ENCODE assay signal across 8 cellular contexts in the genomic region with DNA sequence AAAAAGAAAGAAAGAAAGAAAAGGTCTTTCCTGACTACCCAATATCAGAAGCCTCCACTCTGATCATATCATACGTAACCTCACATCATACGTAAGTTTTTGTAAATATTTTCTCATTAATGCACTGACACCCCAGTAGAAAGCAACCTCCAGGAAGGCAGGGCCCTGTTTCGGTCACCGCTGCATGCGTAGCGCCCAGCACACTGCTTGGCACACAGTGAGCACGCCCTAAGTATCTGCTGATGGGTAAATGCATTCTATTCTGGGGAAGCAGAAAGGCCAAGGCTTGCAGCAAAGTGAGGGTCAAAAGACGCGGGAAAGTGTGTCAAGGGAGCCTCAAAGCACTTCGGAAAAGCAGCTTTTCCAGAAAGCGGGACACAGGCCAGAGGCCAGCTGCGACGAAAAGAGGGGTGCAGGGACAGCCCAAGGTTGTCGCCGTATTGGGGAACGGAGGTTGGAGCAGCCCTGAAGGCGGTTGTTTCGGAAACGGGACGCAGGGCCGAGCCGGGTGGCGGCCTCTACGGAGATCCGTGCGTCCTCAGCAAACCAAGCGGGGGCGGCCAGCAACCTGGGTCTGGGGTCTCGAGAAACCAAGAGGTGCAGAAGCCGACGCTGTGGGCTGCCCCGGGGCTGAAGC. TPM values are rescaled to one million over a fixed set of nuclear protein-coding genes. Genes with fewer than 3 reads are reported as not detected.
A peak's percentile ranks its signal among the peaks of the same experiment; 100 is the strongest.
DNase-seq lines count a peak whose midpoint lies in the region; ATAC-seq, FAIRE-seq and TF ChIP-seq lines count a peak whose summit lies in the region.

No MANE protein-coding gene starts in this region.

- H3K27me3 ChIP-seq in right atrium auricular region (no peaks in the 10 kb centered on the region), smooth muscle cell (ENCODE audit: low read depth) (no peaks in the 10 kb centered on the region)

- ATAC-seq in A549: peak; percentile 14 to 16; a peak in 5 of 6 replicates
- peak; percentile 5 for ATAC-seq in GM21576 (IDR thresholded peaks at IDR 0.05; ENCODE audit: unreplicated experiment)

- no peak for TF ChIP-seq POLR2A in A549 (IDR thresholded peaks at IDR 0.05; ENCODE audit: low read length)

- DNase-seq in A549 (ENCODE audit: low read depth in 1 of 2, low spot score in 1 of 2) (no peak), right atrium auricular region (ENCODE audit: low spot score) (no peak), smooth muscle cell (lab: John Stamatoyannopoulos, UW; ENCODE audit: unreplicated experiment) (no peak), NAMALWA (ENCODE audit: low spot score) (no peak), urothelium cell line (ENCODE audit: low spot score) (no peak), NCI-H2029 (lab: John Stamatoyannopoulos, UW) (no peak)

- POLR2A ChIA-PET in A549 (lab: Yijun Ruan, JAX): no interaction called here

- peak overlapping the region; percentile 94 for H3K9ac ChIP-seq in smooth muscle cell (ENCODE audit: low read depth)

- WGBS in A549 (ENCODE audit: missing lambda C conversion rate): 8% methylated on average over 28 of the region's 32 CpGs
- WGBS in smooth muscle cell (ENCODE audit: low lambda C conversion rate): 11% methylated on average over 32 of the region's 32 CpGs

- H3K79me2 ChIP-seq in smooth muscle cell (ENCODE audit: low read depth): peaks cover 74% of the 10 kb centered on the region

- no peaks in the 10 kb centered on the region for H3K9me3 ChIP-seq in A549
- no peaks in the 10 kb centered on the region for H3K9me3 ChIP-seq in right atrium auricular region
- H3K9me3 ChIP-seq in smooth muscle cell (replicated peaks; ENCODE audit: low read depth): no peaks in the 10 kb centered on the region

- H3K27ac ChIP-seq in A549 (peak overlapping the region; percentile 81 to 100), VCaP (peak overlapping the region; percentile 90), right atrium auricular region (peak overlapping the region; percentile 84 to 90), smooth muscle cell (ENCODE audit: low read depth) (peak overlapping the region; percentile 91)

- H3K4me2 ChIP-seq in A549 (peak overlapping the region; percentile 79), smooth muscle cell (peak overlapping the region; percentile 91)

- CTCF ChIA-PET in A549 (lab: Yijun Ruan, JAX): no interaction called here

- H3F3A ChIP-seq in smooth muscle cell (ENCODE audit: low read depth): no peaks in the 10 kb centered on the region

- peak overlapping the region; percentile 90 for H3K4me3 ChIP-seq in A549
- H3K4me3 ChIP-seq in right atrium auricular region: peak overlapping the region; percentile 88 to 97
- H3K4me3 ChIP-seq in smooth muscle cell: peak overlapping the region; percentile 94

- H2AFZ ChIP-seq in smooth muscle cell (ENCODE audit: low read depth): peak overlapping the region; percentile 84

- peaks cover 13% of the 10 kb centered on the region for H3K4me1 ChIP-seq in A549
- peaks cover 0 to 44% of the 10 kb centered on the region in 2 donors for H3K4me1 ChIP-seq in right atrium auricular region
- peaks cover 10% of the 10 kb centered on the region for H3K4me1 ChIP-seq in smooth muscle cell (ENCODE audit: low read depth)

- no peak for TF ChIP-seq RAD21 in A549 (conservative IDR thresholded peaks at IDR 0.05 in 1 of 2, IDR thresholded peaks at IDR 0.05 in 1 of 2)

- FAIRE-seq in A549 (lab: Jason Lieb, UNC): no peak
- no peak for FAIRE-seq in urothelium cell line (lab: Jason Lieb, UNC)

- TF ChIP-seq EP300 in A549 (IDR thresholded peaks at IDR 0.05): no peak

- H4K20me1 ChIP-seq in smooth muscle cell (ENCODE audit: low read depth): no peaks in the 10 kb centered on the region

- H3K36me3 ChIP-seq in right atrium auricular region: peaks cover 23% of the 10 kb centered on the region
- H3K36me3 ChIP-seq in smooth muscle cell (ENCODE audit: low read depth): no peaks in the 10 kb centered on the region

- TF ChIP-seq CTCF in A549 (IDR thresholded peaks at IDR 0.05) (no peak), VCaP (conservative IDR thresholded peaks at IDR 0.05) (no peak), right atrium auricular region (IDR thresholded peaks at IDR 0.05) (no peak), smooth muscle cell (IDR thresholded peaks at IDR 0.05; ENCODE audit: borderline replicate concordance, insufficient read depth, poor library complexity, severe bottlenecking) (no peak)

TF ChIP-seq in A549, 52 proteins besides CTCF, POLR2A, EP300 and RAD21:
- TF ChIP-seq BCL3 (IDR thresholded peaks at IDR 0.05) (no peak), POLR2AphosphoS2 (conservative IDR thresholded peaks at IDR 0.05; ENCODE audit: low read length) (no peak), SREBF2 (IDR thresholded peaks at IDR 0.05) (no peak), PHF8 (IDR thresholded peaks at IDR 0.05; ENCODE audit: borderline replicate concordance, low read depth) (peak; percentile 19; the same call in 1 of the 2 replicates)

RNA-seq across cellular contexts. Expression of gene SUGP1, which starts 0.5 kb away (rescaled TPM):
- 17.6 and 21.9 TPM in 2 replicates for polyA plus RNA-seq in A549 (2011; rRNA removed)
- 24.0 and 24.9 TPM in 2 replicates for polyA plus RNA-seq in A549 (2012; cell fraction: cytosol; rRNA removed)
- 45.5 TPM in 2 replicates for polyA plus RNA-seq in A549 (2012; cell fraction: nucleus; rRNA removed)
- polyA plus RNA-seq in A549 (2017; fragmentation: RNase III; extraction: RNeasy Plus Mini Kit Qiagen cat#74134 plus additional on column Dnase treatment): 27.4 to 30.0 TPM (median 30.0 TPM) in 3 replicates
- 24.0 and 27.0 TPM in 2 replicates for polyA minus RNA-seq in A549 (2011; rRNA and poly(A)+ RNA removed)
- 10 to 100 TPM; 33.7 to 36.6 TPM for total RNA-seq in right atrium auricular region
- total RNA-seq in smooth muscle cell: 19.9 and 28.9 TPM in 2 replicates
- polyA plus RNA-seq in smooth muscle cell: 47.4 and 54.1 TPM in 2 replicates

RNA-seq across cellular contexts. Expression of gene MAU2, which starts 0.8 kb away (rescaled TPM):
- 8.5 and 14.0 TPM in 2 replicates for polyA plus RNA-seq in A549 (2011; rRNA removed)
- 9.2 and 15.5 TPM in 2 replicates for polyA plus RNA-seq in A549 (2012; cell fraction: cytosol; rRNA removed)
- polyA plus RNA-seq in A549 (2012; cell fraction: nucleus; rRNA removed): 41.9 and 56.4 TPM in 2 replicates
- polyA plus RNA-seq in A549 (2017; fragmentation: RNase III; extraction: RNeasy Plus Mini Kit Qiagen cat#74134 plus additional on column Dnase treatment): 10.0 to 11.6 TPM (median 11.5 TPM) in 3 replicates
- polyA minus RNA-seq in A549 (2011; rRNA and poly(A)+ RNA removed): 35.7 and 41.3 TPM in 2 replicates
- 10 to 100 TPM; 22.1 to 31.3 TPM for total RNA-seq in right atrium auricular region
- 25.4 and 28.0 TPM in 2 replicates for total RNA-seq in smooth muscle cell
- polyA plus RNA-seq in smooth muscle cell: 19.9 and 27.6 TPM in 2 replicates

RNA-seq across cellular contexts. Expression of gene TM6SF2, which starts 46.7 kb away (rescaled TPM):
- polyA plus RNA-seq in A549 (2011; rRNA removed) (0.45 and 0.62 TPM in 2 replicates), A549 (2017; fragmentation: RNase III; extraction: RNeasy Plus Mini Kit Qiagen cat#74134 plus additional on column Dnase treatment) (0.54 to 0.88 TPM (median 0.65 TPM) in 3 replicates), smooth muscle cell (7.9 and 9.4 TPM in 2 replicates)
- 0.46 and 0.57 TPM in 2 replicates for polyA plus RNA-seq in A549 (2012; cell fraction: cytosol; rRNA removed)
- polyA plus RNA-seq in A549 (2012; cell fraction: nucleus; rRNA removed): 1.9 and 2.0 TPM in 2 replicates
- polyA minus RNA-seq in A549 (2011; rRNA and poly(A)+ RNA removed): 0.58 TPM in 2 replicates
- total RNA-seq in right atrium auricular region (under 1 TPM; 0.63 to 0.75 TPM), smooth muscle cell (1.0 and 3.4 TPM in 2 replicates)
